Comparison of ENCODE assay signal across 27 cellular contexts in the genomic region with DNA sequence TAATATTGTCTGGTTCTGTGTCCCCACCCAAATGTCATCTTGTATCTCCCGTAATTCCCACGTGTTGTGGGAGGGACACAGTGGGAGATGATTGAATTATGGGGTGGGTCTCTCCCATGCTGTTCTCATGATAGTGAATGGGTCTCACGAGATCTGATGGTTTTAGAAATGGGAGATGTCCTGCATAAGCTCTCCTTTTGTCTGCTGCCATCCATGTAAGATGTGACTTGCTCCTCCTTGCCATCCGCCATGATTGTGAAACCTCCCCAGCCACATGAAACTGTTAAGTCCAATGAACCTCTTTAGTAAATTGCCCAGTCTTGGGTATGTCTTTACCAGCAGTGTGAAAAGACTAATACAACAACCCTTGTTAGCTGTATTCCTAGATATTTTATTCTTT.
"Had no signal": no experiment of that assay in that cellular context is flagged by ENCODE, and none has a peak within 500 bp of the region (broad histone marks: within the 10 kb centered on the region; RNA-seq: fewer than 3 reads in every experiment).

No MANE protein-coding gene starts in this region.

- H3K9me3 ChIP-seq: testis, thyroid gland had no signal

- H3K36me3 ChIP-seq: stomach, suprapubic skin, thoracic aorta, thyroid gland, tibial artery, tibial nerve, transverse colon, upper lobe of left lung, upper lobe of right lung, uterus, vagina had no signal

- H3K27ac ChIP-seq: stomach, suprapubic skin, testis, thoracic aorta, thyroid gland, tibial artery, tibial nerve, transverse colon, upper lobe of left lung, upper lobe of right lung, uterus, vagina had no signal

- H3K4me1 ChIP-seq: stomach, suprapubic skin, testis, thyroid gland, tibial artery, tibial nerve, transverse colon, upper lobe of left lung, upper lobe of right lung, uterus, vagina had no signal

- H3K27me3 ChIP-seq: stomach, suprapubic skin, testis, thyroid gland, tibial artery, tibial nerve, transverse colon, upper lobe of left lung, upper lobe of right lung, uterus, vagina had no signal

- DNase-seq: stimulated activated CD4-positive, alpha-beta T cell treated with anti-CD3 and anti-CD28 coated beads, Interleukin-2, amount 100 ng/mL, for 48 hours; stimulated activated CD4-positive, alpha-beta T cell treated with anti-CD3 and anti-CD28 coated beads, Interleukin-4, amount 100 ng/mL, for 1 hour; stimulated activated CD4-positive, alpha-beta T cell treated with anti-CD3 and anti-CD28 coated beads, Interleukin-4, amount 100 ng/mL, for 24 hours; stimulated activated CD4-positive, alpha-beta T cell treated with anti-CD3 and anti-CD28 coated beads, Interleukin-4, amount 100 ng/mL, for 4 hours; stimulated activated CD8-positive, alpha-beta memory T cell treated with anti-CD3 and anti-CD28 coated beads, Interleukin-4, amount 100 ng/mL, for 48 hours; stimulated activated naive B cell treated with anti-CD40 and anti-IgM and Interleukin-4, amounts not matched to agents 10 μg/mL and 1 μg/mL and 100 μg/mL, for 72 hours; stimulated activated naive CD4-positive, alpha-beta T cell; stimulated activated naive CD4-positive, alpha-beta T cell treated with Interleukin-2 at 50 U/mL for 16 hours; stimulated activated naive CD8-positive, alpha-beta T cell treated with anti-CD3 and anti-CD28 coated beads, Interleukin-15, amount 100 ng/mL, for 72 hours; stimulated activated naive CD8-positive, alpha-beta T cell treated with anti-CD3 and anti-CD28 coated beads, Interleukin-15, Interleukin-2, amounts not matched to agents 100 U/mL and 50 U/mL, for 24 hours; stomach; substantia nigra; testis; thyroid gland; tibial artery; transverse colon; trophoblast cell; upper lobe of left lung; upper lobe of right lung; uterus had no signal

- ATAC-seq: stimulated activated effector memory CD8-positive, alpha-beta T cell treated with anti-CD3 and anti-CD28 coated beads, Interleukin-12 subunit alpha, Interleukin-12 subunit beta, amount 100 ng/mL, for 72 hours; stimulated activated memory B cell treated with anti-CD40 and anti-IgM and Interleukin-4, amounts not matched to agents 10 μg/mL and 1 μg/mL and 100 μg/mL, for 72 hours; stimulated activated naive B cell treated with anti-CD40 and anti-IgM and Interleukin-4, amounts not matched to agents 10 μg/mL and 1 μg/mL and 100 μg/mL, for 72 hours; stimulated activated naive CD8-positive, alpha-beta T cell treated with anti-CD3 and anti-CD28 coated beads, Interleukin-15, amount 100 ng/mL, for 72 hours; stimulated activated naive CD8-positive, alpha-beta T cell treated with anti-CD3 and anti-CD28 coated beads, Interleukin-15, Interleukin-2, amounts not matched to agents 100 U/mL and 50 U/mL, for 24 hours; upper lobe of right lung had no signal

- H3K4me3 ChIP-seq: stomach, suprapubic skin, testis, thoracic aorta, thyroid gland, tibial artery, tibial nerve, transverse colon, upper lobe of left lung, upper lobe of right lung, uterus, vagina had no signal

- FAIRE-seq: urothelium cell line had no signal
